8 cellular contexts compared by ENCODE assay signal in genomic region chr14:24665440-24665991, GRCh38. TPM values are rescaled to one million over a fixed set of nuclear protein-coding genes. Genes with fewer than 3 reads are reported as not detected.
A peak's percentile ranks its signal among the peaks of the same experiment; 100 is the strongest.
DNase-seq lines count a peak whose midpoint lies in the region; ATAC-seq and TF ChIP-seq lines count a peak whose summit lies in the region.

No MANE protein-coding gene starts in this region.

- H3K4me1 Mint-ChIP-seq in activated T-helper 2 cell treated with anti-CD3 and anti-CD28 coated beads, Interferon-gamma antibody, Interleukin-2, Interleukin-4, amounts not matched to agents 10 μg/mL and 5 μg/mL and 100 μg/mL, durations not matched to agents 14 hours and 24 hours and 36 hours (ENCODE audit: low read depth): peaks cover 85% of the 10 kb centered on the region
- no peaks in the 10 kb centered on the region for H3K4me1 Mint-ChIP-seq in chondrocyte (ENCODE audit: low read depth)

- ATAC-seq in GM19452 (IDR thresholded peaks at IDR 0.05; ENCODE audit: unreplicated experiment) (peak; percentile 95), HG03378 (IDR thresholded peaks at IDR 0.05; ENCODE audit: unreplicated experiment) (peak; percentile 97), upper lobe of left lung (ENCODE audit: low FRiP score in 2 of 2) (no peak)

- peaks cover 0 to 5% (median 2%) of the 10 kb centered on the region in 4 donors for H3K4me1 ChIP-seq in upper lobe of left lung

- H3K27ac Mint-ChIP-seq in activated T-helper 2 cell treated with anti-CD3 and anti-CD28 coated beads, Interferon-gamma antibody, Interleukin-2, Interleukin-4, amounts not matched to agents 10 μg/mL and 5 μg/mL and 100 μg/mL, durations not matched to agents 14 hours and 24 hours and 36 hours: peak overlapping the region; percentile 93
- no peak overlapping the region for H3K27ac Mint-ChIP-seq in chondrocyte (ENCODE audit: unreplicated experiment)

- peak overlapping the region; percentile 59 for H3K4me3 Mint-ChIP-seq in activated T-helper 2 cell treated with anti-CD3 and anti-CD28 coated beads, Interferon-gamma antibody, Interleukin-2, Interleukin-4, amounts not matched to agents 10 μg/mL and 5 μg/mL and 100 μg/mL, durations not matched to agents 14 hours and 24 hours and 36 hours (ENCODE audit: low read depth)
- no peak overlapping the region for H3K4me3 Mint-ChIP-seq in chondrocyte (ENCODE audit: unreplicated experiment)

- TF ChIP-seq EP300 in upper lobe of left lung (IDR thresholded peaks at IDR 0.05): no peak

- TF ChIP-seq POLR2A in upper lobe of left lung (IDR thresholded peaks at IDR 0.05): no peak

- 28 to 43% methylated on average over 4 of the region's 4 CpGs for WGBS in upper lobe of left lung, 2 donors

- H3K27me3 ChIP-seq in GM06990 (replicated peaks; ENCODE audit: control insufficient read depth, insufficient read depth, low read length) (no peaks in the 10 kb centered on the region), upper lobe of left lung (no peaks in the 10 kb centered on the region)

- intact Hi-C loops in activated T-helper 2 cell treated with anti-CD3 and anti-CD28 coated beads, Interferon-gamma antibody, Interleukin-2, Interleukin-4, amounts not matched to agents 10 μg/mL and 5 μg/mL and 100 μg/mL, durations not matched to agents 14 hours and 24 hours and 36 hours (cut with micrococcal nuclease): loop anchor here (1.0 to 10.0 kb wide), 4 partner anchors 8 to 331 kb away; partner anchors contain the start of genes ADCY4, GZMB and RIPK3

- H3K36me3 Mint-ChIP-seq in activated T-helper 2 cell treated with anti-CD3 and anti-CD28 coated beads, Interferon-gamma antibody, Interleukin-2, Interleukin-4, amounts not matched to agents 10 μg/mL and 5 μg/mL and 100 μg/mL, durations not matched to agents 14 hours and 24 hours and 36 hours (ENCODE audit: low read depth): peaks cover 13% of the 10 kb centered on the region
- no peaks in the 10 kb centered on the region for H3K36me3 Mint-ChIP-seq in chondrocyte (ENCODE audit: low read depth)

- no peak overlapping the region for H3K27ac ChIP-seq in upper lobe of left lung

- peaks cover 10% of the 10 kb centered on the region for H3K9me3 Mint-ChIP-seq in activated T-helper 2 cell treated with anti-CD3 and anti-CD28 coated beads, Interferon-gamma antibody, Interleukin-2, Interleukin-4, amounts not matched to agents 10 μg/mL and 5 μg/mL and 100 μg/mL, durations not matched to agents 14 hours and 24 hours and 36 hours
- no peaks in the 10 kb centered on the region for H3K9me3 Mint-ChIP-seq in chondrocyte (ENCODE audit: low read depth)

- DNase-seq in GM06990 (ENCODE audit: extremely low read depth, insufficient read length) (peak; percentile 82), DMS 273 treated with DMSO at 0.1 percent for 48 hours (lab: John Stamatoyannopoulos, UW) (no peak), chondrocyte (ENCODE audit: low spot score) (no peak), foreskin melanocyte (no peak), upper lobe of left lung (no peak)
- DNase-seq in activated T-helper 2 cell treated with anti-CD3 and anti-CD28 coated beads, Interferon-gamma antibody, Interleukin-2, Interleukin-4, amounts not matched to agents 10 μg/mL and 5 μg/mL and 100 μg/mL, durations not matched to agents 14 hours and 24 hours and 36 hours (ENCODE audit: low spot score): peak; percentile 52

- no peak for TF ChIP-seq CTCF in GM06990 (IDR thresholded peaks at IDR 0.05; ENCODE audit: insufficient read depth, low read length, poor library complexity, severe bottlenecking)
- TF ChIP-seq CTCF in chondrocyte (IDR thresholded peaks at IDR 0.05): no peak
- no peak for TF ChIP-seq CTCF in upper lobe of left lung (IDR thresholded peaks at IDR 0.05)

- H3K27me3 Mint-ChIP-seq in activated T-helper 2 cell treated with anti-CD3 and anti-CD28 coated beads, Interferon-gamma antibody, Interleukin-2, Interleukin-4, amounts not matched to agents 10 μg/mL and 5 μg/mL and 100 μg/mL, durations not matched to agents 14 hours and 24 hours and 36 hours (ENCODE audit: low read depth): no peaks in the 10 kb centered on the region
- peaks cover 2% of the 10 kb centered on the region for H3K27me3 Mint-ChIP-seq in chondrocyte (ENCODE audit: low read depth)

- H3K36me3 ChIP-seq in GM06990 (ENCODE audit: control insufficient read depth, insufficient read depth, low read length) (no peaks in the 10 kb centered on the region), upper lobe of left lung (no peaks in the 10 kb centered on the region)

- H3K9me3 ChIP-seq in upper lobe of left lung: no peaks in the 10 kb centered on the region

- H3K4me3 ChIP-seq in GM06990 (replicated peaks; ENCODE audit: low read depth, low read length) (no peak overlapping the region), upper lobe of left lung (no peak overlapping the region)

RNA-seq across cellular contexts. Expression of gene GZMB, which starts 31.5 kb away (rescaled TPM):
- total RNA-seq in activated T-helper 2 cell treated with anti-CD3 and anti-CD28 coated beads, Interferon-gamma antibody, Interleukin-2, Interleukin-4, amounts not matched to agents 10 μg/mL and 5 μg/mL and 100 μg/mL, durations not matched to agents 14 hours and 24 hours and 36 hours: 4,664 and 4,741 TPM in 2 replicates
- total RNA-seq in chondrocyte (not detected in 3 replicates), upper lobe of left lung (10 to 100 TPM in 3 of 6 donors, 1 to 10 TPM in 3; 2.1 to 12.0 (median 9.8) TPM)

RNA-seq across cellular contexts. Expression of gene GZMH, which starts 56.0 kb away (rescaled TPM):
- total RNA-seq in activated T-helper 2 cell treated with anti-CD3 and anti-CD28 coated beads, Interferon-gamma antibody, Interleukin-2, Interleukin-4, amounts not matched to agents 10 μg/mL and 5 μg/mL and 100 μg/mL, durations not matched to agents 14 hours and 24 hours and 36 hours: 12.6 and 14.0 TPM in 2 replicates
- total RNA-seq in chondrocyte (not detected in 3 replicates), upper lobe of left lung (1 to 10 TPM; 1.7 to 5.9 (median 4.5) TPM)

Comparison
In these comparisons a context has a peak if more than half of its experiments do, and no peak if none do; other contexts are left out.
1. DNase-seq: peak in GM06990 (single experiment) and activated T-helper 2 cell treated with anti-CD3 and anti-CD28 coated beads, Interferon-gamma antibody, Interleukin-2, Interleukin-4, amounts not matched to agents 10 μg/mL and 5 μg/mL and 100 μg/mL, durations not matched to agents 14 hours and 24 hours and 36 hours (single experiment); none in DMS 273 treated with DMSO at 0.1 percent for 48 hours (single experiment), chondrocyte (single experiment), foreskin melanocyte (single experiment) and upper lobe of left lung (0 of 2).
2. ATAC-seq: peak in GM19452 (single experiment) and HG03378 (single experiment); none in upper lobe of left lung (0 of 2).
3. RNA of gene GZMB, which starts 31.5 kb away (total RNA-seq): 4,664 to 4,741 TPM in activated T-helper 2 cell treated with anti-CD3 and anti-CD28 coated beads, Interferon-gamma antibody, Interleukin-2, Interleukin-4, amounts not matched to agents 10 μg/mL and 5 μg/mL and 100 μg/mL, durations not matched to agents 14 hours and 24 hours and 36 hours; 2.1 to 12.0 TPM in upper lobe of left lung and not detected in chondrocyte; every median in the first group is over 100 times any median in the second.